1 cellular context compared by ENCODE assay signal in the genomic region with DNA sequence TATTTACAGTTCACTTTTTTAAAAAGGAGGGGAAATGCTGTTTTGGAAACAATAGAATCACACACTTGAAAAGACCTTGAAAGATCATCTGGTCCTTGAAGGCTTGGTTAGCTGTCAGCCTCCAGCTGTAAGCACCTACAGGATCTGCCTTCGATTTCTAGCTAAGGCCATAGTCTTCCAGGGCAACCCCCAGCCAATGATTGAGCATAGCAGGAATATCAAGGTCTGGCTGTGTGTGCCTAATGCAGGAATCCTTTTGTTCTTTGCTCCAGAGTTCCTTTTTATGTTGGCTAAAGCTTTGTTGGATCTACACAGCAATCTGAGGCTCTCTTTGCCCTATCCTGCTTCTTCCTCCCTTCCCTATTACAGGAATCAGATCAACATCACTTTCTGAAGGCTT.
TF ChIP-seq lines count a peak whose summit lies in the region.

No MANE protein-coding gene starts in this region.

TF ChIP-seq in HepG2, 621 proteins besides CTCF, POLR2A, EP300 and RAD21:
- TF ChIP-seq NFE2L2 (IDR thresholded peaks at IDR 0.05; ENCODE audit: low read length), result no peak
- TF ChIP-seq, protein P1, sequence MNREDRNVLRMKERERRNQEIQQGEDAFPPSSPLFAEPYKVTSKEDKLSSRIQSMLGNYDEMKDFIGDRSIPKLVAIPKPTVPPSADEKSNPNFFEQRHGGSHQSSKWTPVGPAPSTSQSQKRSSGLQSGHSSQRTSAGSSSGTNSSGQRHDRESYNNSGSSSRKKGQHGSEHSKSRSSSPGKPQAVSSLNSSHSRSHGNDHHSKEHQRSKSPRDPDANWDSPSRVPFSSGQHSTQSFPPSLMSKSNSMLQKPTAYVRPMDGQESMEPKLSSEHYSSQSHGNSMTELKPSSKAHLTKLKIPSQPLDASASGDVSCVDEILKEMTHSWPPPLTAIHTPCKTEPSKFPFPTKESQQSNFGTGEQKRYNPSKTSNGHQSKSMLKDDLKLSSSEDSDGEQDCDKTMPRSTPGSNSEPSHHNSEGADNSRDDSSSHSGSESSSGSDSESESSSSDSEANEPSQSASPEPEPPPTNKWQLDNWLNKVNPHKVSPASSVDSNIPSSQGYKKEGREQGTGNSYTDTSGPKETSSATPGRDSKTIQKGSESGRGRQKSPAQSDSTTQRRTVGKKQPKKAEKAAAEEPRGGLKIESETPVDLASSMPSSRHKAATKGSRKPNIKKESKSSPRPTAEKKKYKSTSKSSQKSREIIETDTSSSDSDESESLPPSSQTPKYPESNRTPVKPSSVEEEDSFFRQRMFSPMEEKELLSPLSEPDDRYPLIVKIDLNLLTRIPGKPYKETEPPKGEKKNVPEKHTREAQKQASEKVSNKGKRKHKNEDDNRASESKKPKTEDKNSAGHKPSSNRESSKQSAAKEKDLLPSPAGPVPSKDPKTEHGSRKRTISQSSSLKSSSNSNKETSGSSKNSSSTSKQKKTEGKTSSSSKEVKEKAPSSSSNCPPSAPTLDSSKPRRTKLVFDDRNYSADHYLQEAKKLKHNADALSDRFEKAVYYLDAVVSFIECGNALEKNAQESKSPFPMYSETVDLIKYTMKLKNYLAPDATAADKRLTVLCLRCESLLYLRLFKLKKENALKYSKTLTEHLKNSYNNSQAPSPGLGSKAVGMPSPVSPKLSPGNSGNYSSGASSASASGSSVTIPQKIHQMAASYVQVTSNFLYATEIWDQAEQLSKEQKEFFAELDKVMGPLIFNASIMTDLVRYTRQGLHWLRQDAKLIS (CRISPR knock-in tag; IDR thresholded peaks at IDR 0.05), result no peak
- TF ChIP-seq, protein P2, sequence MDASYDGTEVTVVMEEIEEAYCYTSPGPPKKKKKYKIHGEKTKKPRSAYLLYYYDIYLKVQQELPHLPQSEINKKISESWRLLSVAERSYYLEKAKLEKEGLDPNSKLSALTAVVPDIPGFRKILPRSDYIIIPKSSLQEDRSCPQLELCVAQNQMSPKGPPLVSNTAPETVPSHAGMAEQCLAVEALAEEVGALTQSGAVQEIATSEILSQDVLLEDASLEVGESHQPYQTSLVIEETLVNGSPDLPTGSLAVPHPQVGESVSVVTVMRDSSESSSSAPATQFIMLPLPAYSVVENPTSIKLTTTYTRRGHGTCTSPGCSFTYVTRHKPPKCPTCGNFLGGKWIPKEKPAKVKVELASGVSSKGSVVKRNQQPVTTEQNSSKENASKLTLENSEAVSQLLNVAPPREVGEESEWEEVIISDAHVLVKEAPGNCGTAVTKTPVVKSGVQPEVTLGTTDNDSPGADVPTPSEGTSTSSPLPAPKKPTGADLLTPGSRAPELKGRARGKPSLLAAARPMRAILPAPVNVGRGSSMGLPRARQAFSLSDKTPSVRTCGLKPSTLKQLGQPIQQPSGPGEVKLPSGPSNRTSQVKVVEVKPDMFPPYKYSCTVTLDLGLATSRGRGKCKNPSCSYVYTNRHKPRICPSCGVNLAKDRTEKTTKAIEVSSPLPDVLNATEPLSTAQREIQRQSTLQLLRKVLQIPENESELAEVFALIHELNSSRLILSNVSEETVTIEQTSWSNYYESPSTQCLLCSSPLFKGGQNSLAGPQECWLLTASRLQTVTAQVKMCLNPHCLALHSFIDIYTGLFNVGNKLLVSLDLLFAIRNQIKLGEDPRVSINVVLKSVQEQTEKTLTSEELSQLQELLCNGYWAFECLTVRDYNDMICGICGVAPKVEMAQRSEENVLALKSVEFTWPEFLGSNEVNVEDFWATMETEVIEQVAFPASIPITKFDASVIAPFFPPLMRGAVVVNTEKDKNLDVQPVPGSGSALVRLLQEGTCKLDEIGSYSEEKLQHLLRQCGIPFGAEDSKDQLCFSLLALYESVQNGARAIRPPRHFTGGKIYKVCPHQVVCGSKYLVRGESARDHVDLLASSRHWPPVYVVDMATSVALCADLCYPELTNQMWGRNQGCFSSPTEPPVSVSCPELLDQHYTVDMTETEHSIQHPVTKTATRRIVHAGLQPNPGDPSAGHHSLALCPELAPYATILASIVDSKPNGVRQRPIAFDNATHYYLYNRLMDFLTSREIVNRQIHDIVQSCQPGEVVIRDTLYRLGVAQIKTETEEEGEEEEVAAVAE (CRISPR knock-in tag; IDR thresholded peaks at IDR 0.05; ENCODE audit: borderline replicate concordance), result no peak
- TF ChIP-seq, protein P3, sequence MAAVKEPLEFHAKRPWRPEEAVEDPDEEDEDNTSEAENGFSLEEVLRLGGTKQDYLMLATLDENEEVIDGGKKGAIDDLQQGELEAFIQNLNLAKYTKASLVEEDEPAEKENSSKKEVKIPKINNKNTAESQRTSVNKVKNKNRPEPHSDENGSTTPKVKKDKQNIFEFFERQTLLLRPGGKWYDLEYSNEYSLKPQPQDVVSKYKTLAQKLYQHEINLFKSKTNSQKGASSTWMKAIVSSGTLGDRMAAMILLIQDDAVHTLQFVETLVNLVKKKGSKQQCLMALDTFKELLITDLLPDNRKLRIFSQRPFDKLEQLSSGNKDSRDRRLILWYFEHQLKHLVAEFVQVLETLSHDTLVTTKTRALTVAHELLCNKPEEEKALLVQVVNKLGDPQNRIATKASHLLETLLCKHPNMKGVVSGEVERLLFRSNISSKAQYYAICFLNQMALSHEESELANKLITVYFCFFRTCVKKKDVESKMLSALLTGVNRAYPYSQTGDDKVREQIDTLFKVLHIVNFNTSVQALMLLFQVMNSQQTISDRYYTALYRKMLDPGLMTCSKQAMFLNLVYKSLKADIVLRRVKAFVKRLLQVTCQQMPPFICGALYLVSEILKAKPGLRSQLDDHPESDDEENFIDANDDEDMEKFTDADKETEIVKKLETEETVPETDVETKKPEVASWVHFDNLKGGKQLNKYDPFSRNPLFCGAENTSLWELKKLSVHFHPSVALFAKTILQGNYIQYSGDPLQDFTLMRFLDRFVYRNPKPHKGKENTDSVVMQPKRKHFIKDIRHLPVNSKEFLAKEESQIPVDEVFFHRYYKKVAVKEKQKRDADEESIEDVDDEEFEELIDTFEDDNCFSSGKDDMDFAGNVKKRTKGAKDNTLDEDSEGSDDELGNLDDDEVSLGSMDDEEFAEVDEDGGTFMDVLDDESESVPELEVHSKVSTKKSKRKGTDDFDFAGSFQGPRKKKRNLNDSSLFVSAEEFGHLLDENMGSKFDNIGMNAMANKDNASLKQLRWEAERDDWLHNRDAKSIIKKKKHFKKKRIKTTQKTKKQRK (IDR thresholded peaks at IDR 0.05; ENCODE audit: low read length), result no peak
